In the genomic region with DNA sequence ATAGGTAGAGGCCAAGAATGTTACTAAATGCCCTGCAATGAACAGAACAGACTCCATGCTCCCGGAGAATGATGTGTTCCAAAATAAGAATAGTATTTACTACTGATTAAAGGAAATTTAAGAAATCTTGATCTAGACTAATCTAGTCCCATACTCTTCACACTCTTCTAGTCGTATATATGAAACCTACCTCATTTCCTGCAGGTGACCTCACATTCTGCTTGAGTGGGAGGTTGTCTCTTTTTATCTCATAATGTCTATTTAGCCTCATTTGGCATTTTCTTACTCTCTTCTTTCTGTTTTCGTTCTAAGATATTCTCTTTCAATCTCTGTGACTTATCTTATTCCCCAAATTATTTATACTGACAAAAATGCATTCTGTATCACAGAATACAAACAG, we compare ENCODE assay signal across 25 cellular contexts. TPM values are rescaled to one million over a fixed set of nuclear protein-coding genes. Genes with fewer than 3 reads are reported as not detected.
DNase-seq lines count a peak whose midpoint lies in the region; ATAC-seq, FAIRE-seq and TF ChIP-seq lines count a peak whose summit lies in the region.
"Had no signal": no experiment of that assay in that cellular context is flagged by ENCODE, and none has a peak within 500 bp of the region (broad histone marks: within the 10 kb centered on the region; RNA-seq: fewer than 3 reads in every experiment).

No MANE protein-coding gene starts in this region.

- no peaks in the 10 kb centered on the region for H3K27me3 Mint-ChIP-seq in activated T-cell treated with anti-CD3 and anti-CD28 coated beads, Interleukin-2, amount 50 U/mL, for 24 hours
- H3K27me3 Mint-ChIP-seq: naive thymus-derived CD4-positive, alpha-beta T cell had no signal

- H3K27ac Mint-ChIP-seq in activated T-cell treated with anti-CD3 and anti-CD28 coated beads, Interleukin-2, amount 50 U/mL, for 24 hours, result peak overlapping the region; percentile 80

- H3K9me3 Mint-ChIP-seq in activated T-cell treated with anti-CD3 and anti-CD28 coated beads, Interleukin-2, amount 50 U/mL, for 24 hours, result peaks cover 2% of the 10 kb centered on the region

- peak overlapping the region; percentile 45 for H3K4me3 Mint-ChIP-seq in activated T-cell treated with anti-CD3 and anti-CD28 coated beads, Interleukin-2, amount 50 U/mL, for 24 hours

- H3K4me3 ChIP-seq in GM12865 (ENCODE audit: low read depth, low read length), result no peak overlapping the region
- no peak overlapping the region for H3K4me3 ChIP-seq in left ventricle myocardium inferior
- H3K4me3 ChIP-seq: dorsolateral prefrontal cortex, heart right ventricle, right atrium auricular region had no signal

- H3K36me3 Mint-ChIP-seq in activated T-cell treated with anti-CD3 and anti-CD28 coated beads, Interleukin-2, amount 50 U/mL, for 24 hours (ENCODE audit: low read depth), result no peaks in the 10 kb centered on the region

- H3K27me3 ChIP-seq in foreskin keratinocyte (no peaks in the 10 kb centered on the region), left ventricle myocardium inferior (ENCODE audit: low read depth) (no peaks in the 10 kb centered on the region)
- H3K27me3 ChIP-seq: dorsolateral prefrontal cortex, heart right ventricle, right atrium auricular region had no signal

- ATAC-seq in HG03565 (IDR thresholded peaks at IDR 0.05; ENCODE audit: unreplicated experiment) (peak; percentile 40), foreskin keratinocyte (no peak), HG03097 (IDR thresholded peaks at IDR 0.05; ENCODE audit: low FRiP score, unreplicated experiment) (no peak)
- ATAC-seq: HCT116; heart right ventricle; naive thymus-derived CD4-positive, alpha-beta T cell; Right ventricle myocardium inferior had no signal

- H3K4me1 ChIP-seq in foreskin keratinocyte (peaks cover 17% of the 10 kb centered on the region), left ventricle myocardium inferior (no peaks in the 10 kb centered on the region)
- H3K4me1 ChIP-seq: Caco-2, right atrium auricular region had no signal

- H3K4me1 Mint-ChIP-seq in activated T-cell treated with anti-CD3 and anti-CD28 coated beads, Interleukin-2, amount 50 U/mL, for 24 hours (ENCODE audit: low read depth), result peaks cover 42% of the 10 kb centered on the region

- no peak for DNase-seq in activated T-cell treated with anti-CD3 and anti-CD28 coated beads, Interleukin-2, amount 50 U/mL, for 24 hours
- no peak for DNase-seq in activated T-cell treated with anti-CD3 and anti-CD28 coated beads, Interleukin-2, amount 50 U/mL, for 48 hours
- DNase-seq in GM12865 (ENCODE audit: low read depth) (peak; percentile 18), foreskin keratinocyte (no peak), left ventricle myocardium inferior (no peak), RCC 7860 (ENCODE audit: low spot score) (no peak)
- DNase-seq: activated CD4-positive, CD25-positive, alpha-beta regulatory T cell; Caco-2; DND-41; dorsolateral prefrontal cortex; heart right ventricle; Kasumi-1; NCI-H1092 treated with DMSO at 0.1 percent for 48 hours; NCI-H2029; NCI-H82; substantia nigra had no signal

- H3K27ac ChIP-seq in foreskin keratinocyte (peak overlapping the region; percentile 99), left ventricle myocardium inferior (replicated peaks) (no peak overlapping the region)
- H3K27ac ChIP-seq: dorsolateral prefrontal cortex, heart right ventricle, right atrium auricular region had no signal

- FAIRE-seq in RCC 7860 (lab: Jason Lieb, UNC), result no peak

- no peaks in the 10 kb centered on the region for H3K9me3 ChIP-seq in left ventricle myocardium inferior (replicated peaks)
- H3K9me3 ChIP-seq: Caco-2, heart right ventricle, right atrium auricular region had no signal

- intact Hi-C loops in left ventricle myocardium inferior (cut with micrococcal nuclease), result no loop called here

- no peaks in the 10 kb centered on the region for H3K36me3 ChIP-seq in left ventricle myocardium inferior
- H3K36me3 ChIP-seq: heart right ventricle, right atrium auricular region had no signal

- TF ChIP-seq CTCF in GM12865 (IDR thresholded peaks at IDR 0.05; ENCODE audit: insufficient read depth, low read depth, low read length, missing control alignments) (no peak), foreskin keratinocyte (conservative IDR thresholded peaks at IDR 0.05) (no peak), left ventricle myocardium inferior (IDR thresholded peaks at IDR 0.05; ENCODE audit: borderline replicate concordance) (no peak)

RNA-seq across cellular contexts. Expression of a gene that starts 9.2 kb away (rescaled TPM):
- 0.03 and 0.04 TPM in 2 replicates for total RNA-seq in foreskin keratinocyte
- polyA plus RNA-seq in foreskin keratinocyte, result 0.03 TPM in 1 of 2 replicates, not detected in the other
- total RNA-seq in left ventricle myocardium inferior, result not detected
- total RNA-seq: Caco-2; heart right ventricle; naive thymus-derived CD4-positive, alpha-beta T cell; OCI-LY7; omental fat pad; right atrium auricular region; Right ventricle myocardium inferior had no signal
- polyA plus RNA-seq: BJ; heart right ventricle; naive thymus-derived CD4-positive, alpha-beta T cell had no signal
